ENCODE assay signal across 8 cellular contexts in genomic region chr10:97318772-97319651, GRCh38.
DNase-seq lines count a peak whose midpoint lies in the region; ATAC-seq lines count a peak whose summit lies in the region.

Gene FRAT1 (plus strand): TSS chr10:97319271. CDS start chr10:97319454, 183 bp downstream.

- peaks cover 25% of the 10 kb centered on the region for H3K36me3 Mint-ChIP-seq in central memory CD8-positive, alpha-beta T cell (ENCODE audit: insufficient read depth)

- in situ Hi-C loops in ACHN (cut with HindIII; ENCODE audit: low pct_ligation_motif_present, low pct_unique_long_range_greater_than_20kb, low sequenced_read_pairs), result no loop called here

- DNase-seq in ACHN (peak; percentile 85), NCI-H2227 (lab: John Stamatoyannopoulos, UW; ENCODE audit: unreplicated experiment) (peak; percentile 84), kidney glomerular epithelial cell (lab: John Stamatoyannopoulos, UW) (peak; percentile 83)
- peak; percentile 90 to 94 for DNase-seq in central memory CD8-positive, alpha-beta T cell (ENCODE audit: low spot score in 2 of 2)
- DNase-seq in stimulated activated CD4-positive, alpha-beta T cell treated with anti-CD3 and anti-CD28 coated beads, Interleukin-15, amount 100 ng/mL, for 24 hours, result peak; percentile 91

- ATAC-seq in GM18858 (IDR thresholded peaks at IDR 0.05; ENCODE audit: unreplicated experiment) (peak; percentile 54), HG03066 (IDR thresholded peaks at IDR 0.05; ENCODE audit: low read depth, unreplicated experiment) (peak; percentile 73)
- ATAC-seq in activated CD4-positive, CD25-positive, alpha-beta regulatory T cell treated with anti-CD3 and anti-CD28 coated beads, Interleukin-2, amount 50 U/mL, for 24 hours, result peak; percentile 67 to 69
- peak; percentile 77 for ATAC-seq in central memory CD8-positive, alpha-beta T cell (replicated peaks; ENCODE audit: extremely low read depth, poor library complexity, severe bottlenecking)

- peaks cover 32% of the 10 kb centered on the region for H3K4me1 Mint-ChIP-seq in central memory CD8-positive, alpha-beta T cell

- peak within 1 kb of the TSS; percentile 89 for H3K4me3 Mint-ChIP-seq in central memory CD8-positive, alpha-beta T cell

- no peaks in the 10 kb centered on the region for H3K9me3 Mint-ChIP-seq in central memory CD8-positive, alpha-beta T cell

- no peaks in the 10 kb centered on the region for H3K27me3 Mint-ChIP-seq in central memory CD8-positive, alpha-beta T cell

- peak within 1 kb of the TSS; percentile 99 for H3K27ac Mint-ChIP-seq in central memory CD8-positive, alpha-beta T cell (ENCODE audit: low read depth)

Comparison
In these comparisons a context has a peak if more than half of its experiments do, and no peak if none do; other contexts are left out.
1. Peak in every context shown above with its lines: DNase-seq and ATAC-seq.